8 cellular contexts compared by ENCODE assay signal in the genomic region with DNA sequence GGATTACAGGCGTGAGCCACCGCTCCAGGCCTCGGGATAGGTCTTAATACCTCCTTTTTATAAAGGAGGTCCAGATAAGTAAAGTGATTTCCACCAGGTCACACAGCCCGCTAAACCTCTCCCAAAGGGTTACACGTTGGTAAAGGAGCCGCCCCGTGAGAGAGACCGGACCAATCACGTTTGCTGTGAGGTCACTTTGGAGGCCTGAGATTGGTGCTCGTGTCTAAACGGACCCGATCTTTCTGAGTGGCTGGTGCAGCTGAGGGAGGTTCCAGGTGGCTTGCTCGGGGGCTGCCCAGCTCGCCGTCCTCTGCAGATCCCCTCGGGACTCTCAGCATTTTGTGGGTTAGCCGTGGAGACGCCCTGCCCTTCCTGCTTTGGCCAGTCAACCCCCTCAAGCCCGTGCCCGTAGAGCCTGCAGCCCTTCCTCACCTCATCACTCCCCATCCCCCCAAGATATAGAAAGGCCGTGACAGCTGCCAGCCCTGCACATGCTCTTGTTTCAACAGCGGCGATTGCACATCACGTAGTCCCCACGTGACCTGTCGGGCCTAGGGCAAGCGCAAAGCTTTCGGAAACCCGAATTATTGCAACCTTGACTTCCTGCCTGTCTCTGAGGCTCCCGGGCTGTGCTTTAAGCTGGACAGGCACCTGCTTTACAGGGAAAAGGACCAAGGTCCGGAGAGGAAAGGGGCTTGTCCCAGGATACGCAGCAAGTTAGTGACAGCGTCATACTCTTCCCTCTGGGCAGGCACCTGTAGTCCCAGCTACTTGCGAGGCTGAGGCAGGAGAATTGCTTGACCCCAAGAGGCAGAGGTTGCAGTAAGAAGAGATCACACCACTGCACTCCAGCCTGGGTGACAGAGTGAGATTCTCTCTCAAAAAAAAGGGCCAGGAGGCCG. TPM values are rescaled to one million over a fixed set of nuclear protein-coding genes. Genes with fewer than 3 reads are reported as not detected.
A peak's percentile ranks its signal among the peaks of the same experiment; 100 is the strongest.
DNase-seq lines count a peak whose midpoint lies in the region; ATAC-seq and TF ChIP-seq lines count a peak whose summit lies in the region.

No MANE protein-coding gene starts in this region.

- CTCF ChIA-PET in PC-9 (lab: Charles Lee): interaction anchor here (0.5 kb wide), 1 partner anchor 473 kb away, joined by 6 read pairs; no protein-coding TSS in a partner anchor

- peak overlapping the region; percentile 59 for H2AFZ ChIP-seq in PC-9

- H3K27ac ChIP-seq in BLaER1 (peak overlapping the region; percentile 83), PC-9 (no peak overlapping the region)

- no peaks in the 10 kb centered on the region for H3K36me3 ChIP-seq in BLaER1
- H3K36me3 ChIP-seq in PC-9 (ENCODE audit: low read depth): no peaks in the 10 kb centered on the region

- peaks cover 13% of the 10 kb centered on the region for H3F3A ChIP-seq in PC-9 (ENCODE audit: insufficient read depth, low read depth)

- H4K20me1 ChIP-seq in BLaER1: no peaks in the 10 kb centered on the region
- no peaks in the 10 kb centered on the region for H4K20me1 ChIP-seq in PC-9 (ENCODE audit: insufficient read depth)

- ATAC-seq in GM19452 (IDR thresholded peaks at IDR 0.05; ENCODE audit: unreplicated experiment): peak; percentile 84

- peak overlapping the region; percentile 76 for H3K9ac ChIP-seq in BLaER1

- DNase-seq in HK-2 (ENCODE audit: unreplicated experiment) (peak; percentile 90), PC-9 (peak; percentile 46 to 72), fibroblast of gingiva (ENCODE audit: low read depth) (peak; percentile 80), myocyte (ENCODE audit: low read depth) (peak; percentile 97)
- peak; percentile 58 to 68 for DNase-seq in activated T-helper 1 cell treated with anti-CD3 and anti-CD28 coated beads, Interleukin-2, amount 50 U/mL, for 16 hours (ENCODE audit: low read depth in 1 of 2, low spot score in 1 of 2)
- DNase-seq in stimulated activated CD8-positive, alpha-beta memory T cell treated with anti-CD3 and anti-CD28 coated beads, Interleukin-7, amount 100 ng/mL, for 24 hours (ENCODE audit: low read depth): peak; percentile 58

- no peaks in the 10 kb centered on the region for H3K9me2 ChIP-seq in PC-9 (ENCODE audit: insufficient read depth)

- no peaks in the 10 kb centered on the region for H3K79me2 ChIP-seq in PC-9 (ENCODE audit: low read depth)

- intact Hi-C loops in PC-9 (cut with micrococcal nuclease; ENCODE audit: unreplicated experiment): loop anchor here (5.0 kb wide), 3 partner anchors 124 to 534 kb away; a partner anchor contains a TSS

- H3K4me1 ChIP-seq in BLaER1 (peaks cover 24% of the 10 kb centered on the region), PC-9 (replicated peaks; ENCODE audit: insufficient read depth) (peaks cover 30% of the 10 kb centered on the region)

- POLR2A ChIA-PET in PC-9 (lab: Charles Lee; ENCODE audit: unreplicated experiment): no interaction called here

- H3K27me3 ChIP-seq in BLaER1 (no peaks in the 10 kb centered on the region), PC-9 (ENCODE audit: insufficient read depth, low read depth) (no peaks in the 10 kb centered on the region)

- no peaks in the 10 kb centered on the region for H3K9me3 ChIP-seq in BLaER1
- H3K9me3 ChIP-seq in PC-9 (ENCODE audit: insufficient read depth, low read depth): no peaks in the 10 kb centered on the region

- H3K4me3 ChIP-seq in BLaER1: peak overlapping the region; percentile 63
- H3K4me3 ChIP-seq in PC-9: peak overlapping the region; percentile 46; the same call in 1 of the 2 replicates

- no TSS peak for BruUV-seq in PC-9 (replicated peaks; lab: Mats Ljungman, UMichigan)

- no peak for TF ChIP-seq CTCF in PC-9 (conservative IDR thresholded peaks at IDR 0.05)

- H3K4me2 ChIP-seq in BLaER1 (peak overlapping the region; percentile 84), PC-9 (peak overlapping the region; percentile 52; the same call in 1 of the 2 replicates)

RNA-seq across cellular contexts. Expression of a gene that starts 5.0 kb away (rescaled TPM):
- total RNA-seq in PC-9 (2021) (19.8 and 20.7 TPM in 2 replicates), myocyte (8.4 and 15.8 TPM in 2 replicates)
- 15.1 TPM for polyA plus RNA-seq in myocyte (2012)

RNA-seq across cellular contexts. Expression of a gene that starts 23.1 kb away (rescaled TPM):
- total RNA-seq in PC-9 (2021): 18.6 and 21.4 TPM in 2 replicates
- total RNA-seq in myocyte: 39.8 and 57.3 TPM in 2 replicates
- 10.2 TPM for polyA plus RNA-seq in myocyte (2012)
